13 cellular contexts compared by ENCODE assay signal in the genomic region with DNA sequence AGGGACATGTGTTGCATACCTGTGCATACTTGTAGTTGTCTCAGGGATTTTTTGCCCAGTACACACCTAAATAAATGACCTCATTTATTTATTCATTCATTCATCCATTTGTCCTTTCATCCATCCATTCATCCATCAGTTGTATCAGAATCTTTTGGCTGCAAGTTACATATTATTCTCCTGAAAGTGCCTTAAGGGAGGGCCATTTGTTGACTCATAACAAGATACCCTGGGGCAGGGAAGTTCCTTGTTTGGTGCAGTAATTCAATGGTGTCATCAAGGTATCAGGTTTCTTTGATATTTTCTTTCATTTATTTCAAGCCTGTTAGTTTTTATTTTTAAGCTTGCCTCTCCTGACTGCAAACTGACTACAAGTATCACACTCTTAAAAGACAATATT.
DNase-seq lines count a peak whose midpoint lies in the region; ATAC-seq, FAIRE-seq and TF ChIP-seq lines count a peak whose summit lies in the region.
"Had no signal": no experiment of that assay in that cellular context is flagged by ENCODE, and none has a peak within 500 bp of the region (broad histone marks: within the 10 kb centered on the region; RNA-seq: fewer than 3 reads in every experiment).

No MANE protein-coding gene starts in this region.

- no peak for TF ChIP-seq CTCF in AG09309 (IDR thresholded peaks at IDR 0.05; ENCODE audit: control insufficient read depth, insufficient read depth, low read depth, low read length, missing control alignments)

- no peak overlapping the region for H3K4me3 ChIP-seq in AG09309 (ENCODE audit: control insufficient read depth, low read depth, low read length)

- no peak for TF ChIP-seq POLR2A in H54 (IDR thresholded peaks at IDR 0.05; ENCODE audit: low read depth, low read length)

- ATAC-seq in Right ventricle myocardium inferior (no peak), HG02973 (IDR thresholded peaks at IDR 0.05; ENCODE audit: unreplicated experiment) (no peak)

- peak; percentile 99 for FAIRE-seq in H54 (lab: Jason Lieb, UNC)
- FAIRE-seq: kidney had no signal

- intact Hi-C loops in Right ventricle myocardium inferior (cut with DNase I) = no loop called here

- peak; percentile 41 for DNase-seq in AG09309 (ENCODE audit: low read depth)
- peak; percentile 51 for DNase-seq in H54 (ENCODE audit: insufficient read length, low spot score)
- DNase-seq in NCI-H748 treated with DMSO at 0.1 percent for 48 hours (lab: John Stamatoyannopoulos, UW) = peak; percentile 63
- peak; percentile 23 for DNase-seq in fibroblast of peridontal ligament (ENCODE audit: extremely low read depth)
- DNase-seq in stimulated activated CD4-positive, alpha-beta T cell treated with anti-CD3 and anti-CD28 coated beads, Interleukin-12 subunit alpha, Interleukin-12 subunit beta, amount 100 ng/mL, for 4 hours = no peak
- no peak for DNase-seq in Right ventricle myocardium inferior (ENCODE audit: missing footprints)
- DNase-seq in activated gamma-delta T cell (lab: John Stamatoyannopoulos, UW) = no peak
- DNase-seq: activated T-cell treated with anti-CD3 and anti-CD28 coated beads, Interleukin-2, amount 50 U/mL, for 24 hours; kidney; NCI-H446; nephron progenitor cell; SHP77 treated with DMSO at 0.1 percent for 48 hours had no signal

Comparison
In these comparisons a context has a peak if more than half of its experiments do, and no peak if none do; other contexts are left out.
1. DNase-seq: peak in AG09309 (single experiment), H54 (single experiment), NCI-H748 treated with DMSO at 0.1 percent for 48 hours (single experiment) and fibroblast of peridontal ligament (single experiment); none in stimulated activated CD4-positive, alpha-beta T cell treated with anti-CD3 and anti-CD28 coated beads, Interleukin-12 subunit alpha, Interleukin-12 subunit beta, amount 100 ng/mL, for 4 hours (single experiment), Right ventricle myocardium inferior (single experiment) and activated gamma-delta T cell (single experiment).